8 cellular contexts compared by ENCODE assay signal in the genomic region with DNA sequence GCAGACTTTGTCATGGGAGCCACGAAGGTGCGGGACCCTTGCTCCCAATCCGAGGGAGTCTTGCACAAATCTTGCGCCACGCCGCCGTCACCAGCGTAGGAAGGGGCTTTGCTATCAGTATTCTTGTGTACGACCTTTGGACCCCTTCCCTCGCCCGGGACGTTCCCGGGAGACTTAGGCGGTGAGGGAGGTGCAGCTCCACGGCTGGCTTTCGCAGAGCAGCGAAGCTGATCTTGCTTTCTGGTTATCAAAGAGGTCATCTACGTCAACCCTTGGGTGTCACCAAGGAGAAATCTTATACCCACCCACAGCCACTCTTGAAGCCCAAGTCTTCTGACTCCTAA. TPM values are rescaled to one million over a fixed set of nuclear protein-coding genes. Genes with fewer than 3 reads are reported as not detected.
A peak's percentile ranks its signal among the peaks of the same experiment; 100 is the strongest.
DNase-seq lines count a peak whose midpoint lies in the region; ATAC-seq and TF ChIP-seq lines count a peak whose summit lies in the region.

No MANE protein-coding gene starts in this region.

- no peak for TF ChIP-seq CTCF in esophagus muscularis mucosa (IDR thresholded peaks at IDR 0.05)
- TF ChIP-seq CTCF in neutrophil (IDR thresholded peaks at IDR 0.05), result no peak

- intact Hi-C loops in esophagus muscularis mucosa (cut with DNase I), result no loop called here

- H3K27ac ChIP-seq in esophagus muscularis mucosa (replicated peaks in 1 of 4), result peak overlapping the region; percentile 88 to 93 (median 92)
- H3K27ac ChIP-seq in neutrophil, result peak overlapping the region; percentile 88

- 0% methylated on average over 6 of the region's 18 CpGs for WGBS in esophagus muscularis mucosa

- H3K9me3 ChIP-seq in esophagus muscularis mucosa, result no peaks in the 10 kb centered on the region
- no peaks in the 10 kb centered on the region for H3K9me3 ChIP-seq in neutrophil

- H3K4me3 ChIP-seq in esophagus muscularis mucosa (peak overlapping the region; percentile 59 to 82 (median 66)), neutrophil (ENCODE audit: low read depth in 1 of 2, low read length in 1 of 2) (peak overlapping the region; percentile 67 to 92)

- H3K4me1 ChIP-seq in esophagus muscularis mucosa, result peaks cover 23 to 28% (median 25%) of the 10 kb centered on the region in 4 donors
- H3K4me1 ChIP-seq in neutrophil (ENCODE audit: control insufficient read depth in 1 of 2, insufficient read depth in 1 of 2, low read depth in 1 of 2, low read length in 1 of 2), result peaks cover 25 to 33% of the 10 kb centered on the region in 2 experiments

- no peak for TF ChIP-seq POLR2A in esophagus muscularis mucosa (IDR thresholded peaks at IDR 0.05; ENCODE audit: low read depth)

- no peak for ATAC-seq in GM18502 (IDR thresholded peaks at IDR 0.05; ENCODE audit: poor library complexity, unreplicated experiment)

- H3K27me3 ChIP-seq in esophagus muscularis mucosa (no peaks in the 10 kb centered on the region), neutrophil (no peaks in the 10 kb centered on the region)

- H3K36me3 ChIP-seq in esophagus muscularis mucosa, result peaks cover 0 to 5% (median 3%) of the 10 kb centered on the region in 4 donors
- H3K36me3 ChIP-seq in neutrophil, result no peaks in the 10 kb centered on the region

- in situ Hi-C loops in SK-MEL-5 (cut with HindIII; ENCODE audit: low pct_unique_long_range_greater_than_20kb, low sequenced_read_pairs), result no loop called here

- TF ChIP-seq EP300 in esophagus muscularis mucosa (IDR thresholded peaks at IDR 0.05), result no peak

- DNase-seq in NCI-H82 (lab: John Stamatoyannopoulos, UW), result peak; percentile 81
- no peak for DNase-seq in NCI-H82 treated with DMSO at 0.1 percent for 48 hours (lab: John Stamatoyannopoulos, UW; ENCODE audit: unreplicated experiment)
- DNase-seq in SK-MEL-5 (ENCODE audit: low read depth, low spot score), result peak; percentile 42
- DNase-seq in esophagus muscularis mucosa (ENCODE audit: extremely low spot score), result no peak
- DNase-seq in kidney glomerular epithelial cell (lab: John Stamatoyannopoulos, UW), result no peak
- no peak for DNase-seq in cortex of kidney (lab: John Stamatoyannopoulos, UW)

RNA-seq across cellular contexts. Expression of gene TECR, which starts 0.6 kb away (rescaled TPM):
- 62.8 and 90.9 TPM in 2 replicates for total RNA-seq in SK-MEL-5 (2014; rRNA removed; shearing (Covaris generic))
- polyA plus RNA-seq in SK-MEL-5 (2015; cell fraction: cytosol; rRNA removed), result 193 and 205 TPM in 2 replicates
- polyA plus RNA-seq in SK-MEL-5 (2015; cell fraction: nucleus; rRNA removed), result 131 and 158 TPM in 2 replicates
- 10 to 100 TPM; 18.7 to 32.7 (median 25.7) TPM for total RNA-seq in esophagus muscularis mucosa

RNA-seq across cellular contexts. Expression of gene DNAJB1, which starts 11.8 kb away (rescaled TPM):
- 96.8 and 105 TPM in 2 replicates for total RNA-seq in SK-MEL-5 (2014; rRNA removed; shearing (Covaris generic))
- 124 and 131 TPM in 2 replicates for polyA plus RNA-seq in SK-MEL-5 (2015; cell fraction: cytosol; rRNA removed)
- 30.4 and 32.4 TPM in 2 replicates for polyA plus RNA-seq in SK-MEL-5 (2015; cell fraction: nucleus; rRNA removed)
- 100 to 1,000 TPM in 1 of 4 donors, 10 to 100 TPM in 3; 50.3 to 102 (median 86.3) TPM for total RNA-seq in esophagus muscularis mucosa

RNA-seq across cellular contexts. Expression of gene GIPC1, which starts 34.0 kb away (rescaled TPM):
- 207 and 229 TPM in 2 replicates for total RNA-seq in SK-MEL-5 (2014; rRNA removed; shearing (Covaris generic))
- 234 and 249 TPM in 2 replicates for polyA plus RNA-seq in SK-MEL-5 (2015; cell fraction: cytosol; rRNA removed)
- polyA plus RNA-seq in SK-MEL-5 (2015; cell fraction: nucleus; rRNA removed), result 104 and 117 TPM in 2 replicates
- total RNA-seq in esophagus muscularis mucosa, result 100 to 1,000 TPM in 3 of 4 donors, 10 to 100 TPM in 1; 88.5 to 138 (median 108) TPM

RNA-seq across cellular contexts. Expression of gene NDUFB7, which starts 41.9 kb away (rescaled TPM):
- total RNA-seq in SK-MEL-5 (2014; rRNA removed; shearing (Covaris generic)), result 190 and 221 TPM in 2 replicates
- 236 and 402 TPM in 2 replicates for polyA plus RNA-seq in SK-MEL-5 (2015; cell fraction: cytosol; rRNA removed)
- polyA plus RNA-seq in SK-MEL-5 (2015; cell fraction: nucleus; rRNA removed), result 18.4 and 29.2 TPM in 2 replicates
- total RNA-seq in esophagus muscularis mucosa, result 100 to 1,000 TPM; 297 to 522 (median 319) TPM

RNA-seq across cellular contexts. Expression of gene CLEC17A, which starts 52.9 kb away (rescaled TPM):
- total RNA-seq in SK-MEL-5 (2014; rRNA removed; shearing (Covaris generic)), result 0.26 TPM in 1 of 2 replicates, not detected in the other
- polyA plus RNA-seq in SK-MEL-5 (2015; cell fraction: cytosol; rRNA removed), result 0.25 and 0.37 TPM in 2 replicates
- 0.24 TPM in 1 of 2 replicates, not detected in the other for polyA plus RNA-seq in SK-MEL-5 (2015; cell fraction: nucleus; rRNA removed)
- not detected for total RNA-seq in esophagus muscularis mucosa

Comparison
In these comparisons a context has a peak if more than half of its experiments do, and no peak if none do; other contexts are left out.
1. DNase-seq: peak in NCI-H82 (single experiment) and SK-MEL-5 (single experiment); none in NCI-H82 treated with DMSO at 0.1 percent for 48 hours (single experiment), esophagus muscularis mucosa (single experiment), kidney glomerular epithelial cell (single experiment) and cortex of kidney (single experiment).